9 cellular contexts compared by ENCODE assay signal in genomic region chr20:31673943-31674463, GRCh38. TPM values are rescaled to one million over a fixed set of nuclear protein-coding genes. Genes with fewer than 3 reads are reported as not detected.
DNase-seq lines count a peak whose midpoint lies in the region; ATAC-seq and TF ChIP-seq lines count a peak whose summit lies in the region.
"Had no signal": no experiment of that assay in that cellular context is flagged by ENCODE, and none has a peak within 500 bp of the region (broad histone marks: within the 10 kb centered on the region; RNA-seq: fewer than 3 reads in every experiment).

No MANE protein-coding gene starts in this region.

- H3K27ac Mint-ChIP-seq in T-helper 17 cell: peak overlapping the region; percentile 99

- H3K9ac ChIP-seq in IMR-90 (ENCODE audit: low read depth, low read length): no peak overlapping the region

- no peak overlapping the region; the same call in 2 of the 3 replicates for H2BK15ac ChIP-seq in IMR-90 (ENCODE audit: low read depth, low read length)

- peaks cover 50 to 88% of the 10 kb centered on the region in 2 experiments for H3K79me1 ChIP-seq in IMR-90 (ENCODE audit: low read depth in 1 of 2, low read length in 2 of 2)

- H2AK9ac ChIP-seq in IMR-90 (replicated peaks; ENCODE audit: low read depth, low read length, poor library complexity): no peak overlapping the region

- H3K4ac ChIP-seq in IMR-90 (ENCODE audit: low read depth, low read length): no peak overlapping the region; the same call in 1 of the 2 replicates

- no peaks in the 10 kb centered on the region for H3K27me3 ChIP-seq in IMR-90 (ENCODE audit: control insufficient read depth, insufficient read depth, low read length)
- H3K27me3 ChIP-seq in esophagus squamous epithelium: no peaks in the 10 kb centered on the region
- no peaks in the 10 kb centered on the region for H3K27me3 ChIP-seq in stomach

- H3K9me1 ChIP-seq in IMR-90 (ENCODE audit: insufficient read depth, low read length): peaks cover 63% of the 10 kb centered on the region

- no peak overlapping the region for H4K5ac ChIP-seq in IMR-90 (ENCODE audit: low read depth, low read length)

- BruUV-seq in IMR-90 (replicated peaks; lab: Mats Ljungman, UMichigan): no TSS peak

- H2BK5ac ChIP-seq in IMR-90 (ENCODE audit: low read depth, low read length, poor library complexity, severe bottlenecking): no peak overlapping the region

- H3K36me3 ChIP-seq in IMR-90 (ENCODE audit: control insufficient read depth, insufficient read depth, low read length) (peaks cover 8% of the 10 kb centered on the region), esophagus squamous epithelium (peaks cover 0 to 52% (median 0%) of the 10 kb centered on the region in 3 donors), stomach (peaks cover under 1 to 24% (median 14%) of the 10 kb centered on the region in 4 donors)

- H3K4me3 Mint-ChIP-seq in T-helper 17 cell: peak overlapping the region; percentile 97

- no peak for TF ChIP-seq EP300 in stomach (IDR thresholded peaks at IDR 0.05)

- no peaks in the 10 kb centered on the region for H3K27me3 Mint-ChIP-seq in T-helper 17 cell

- no peak overlapping the region for H4K91ac ChIP-seq in IMR-90 (ENCODE audit: insufficient read depth, low read depth, low read length)

- no peak overlapping the region for H2AFZ ChIP-seq in IMR-90 (replicated peaks; ENCODE audit: low read length, poor library complexity)

- no peak for DNase-seq in IMR-90
- DNase-seq in T-helper 17 cell: no peak
- DNase-seq in esophagus squamous epithelium (lab: John Stamatoyannopoulos, UW): no peak
- no peak for DNase-seq in stomach
- DNase-seq in Ammon's horn (ENCODE audit: low spot score): no peak
- DNase-seq in GM19238 (ENCODE audit: insufficient read length, low spot score): no peak
- DNase-seq: amniotic stem cell, NCI-H2107 had no signal

- no peak for TF ChIP-seq RAD21 in IMR-90 (IDR thresholded peaks at IDR 0.05; ENCODE audit: low read length)

- TF ChIP-seq POLR2A in IMR-90 (IDR thresholded peaks at IDR 0.05; ENCODE audit: low read depth, low read length) (no peak), esophagus squamous epithelium (IDR thresholded peaks at IDR 0.05) (no peak), stomach (IDR thresholded peaks at IDR 0.05) (no peak)

- no peak overlapping the region for H2BK120ac ChIP-seq in IMR-90 (ENCODE audit: low read depth, low read length)

- dilution Hi-C loops in IMR-90 (cut with HindIII; ENCODE audit: low sequenced_read_pairs, unreplicated experiment): no loop called here

- H3K9me3 ChIP-seq in IMR-90 (ENCODE audit: control insufficient read depth, insufficient read depth, low read length) (no peaks in the 10 kb centered on the region), T-helper 17 cell (ENCODE audit: control insufficient read depth, low read length, poor library complexity, severe bottlenecking) (no peaks in the 10 kb centered on the region), esophagus squamous epithelium (no peaks in the 10 kb centered on the region), stomach (no peaks in the 10 kb centered on the region)

- peaks cover 2% of the 10 kb centered on the region for H3K36me3 Mint-ChIP-seq in T-helper 17 cell (ENCODE audit: low read depth)

- peak overlapping the region; percentile 31; the same call in 1 of the 2 replicates for H3K23ac ChIP-seq in IMR-90 (ENCODE audit: low read depth, low read length)

- in situ Hi-C loops in IMR-90 (cut with MboI; ENCODE audit: low sequenced_read_pairs): no loop called here

- no peak overlapping the region for H2BK20ac ChIP-seq in IMR-90 (ENCODE audit: low read depth, low read length)

- peaks cover 59% of the 10 kb centered on the region for H3K4me1 Mint-ChIP-seq in T-helper 17 cell

- intact Hi-C loops in IMR-90 (cut with micrococcal nuclease) (no loop called here), esophagus squamous epithelium (cut with DNase I) (no loop called here), stomach (cut with DNase I; ENCODE audit: low total_unique reads) (no loop called here)

- no peak overlapping the region for H3K56ac ChIP-seq in IMR-90 (ENCODE audit: extremely low read depth, insufficient read depth, low read length)

- H2AK5ac ChIP-seq in IMR-90 (ENCODE audit: low read depth, low read length): peak overlapping the region; percentile 30; the same call in 1 of the 2 replicates

- no peak for TF ChIP-seq CTCF in IMR-90 (conservative IDR thresholded peaks at IDR 0.05; ENCODE audit: low read depth, low read length)
- TF ChIP-seq CTCF in esophagus squamous epithelium (IDR thresholded peaks at IDR 0.05): no peak
- TF ChIP-seq CTCF in stomach (IDR thresholded peaks at IDR 0.05): no peak

- H4K8ac ChIP-seq in IMR-90 (ENCODE audit: low read depth in 2 of 2, low read length in 2 of 2): no peak overlapping the region

- H3K27ac ChIP-seq in IMR-90 (ENCODE audit: insufficient read depth, low read length): no peak overlapping the region
- peak overlapping the region; percentile 62 to 86 (median 82) for H3K27ac ChIP-seq in esophagus squamous epithelium
- peak overlapping the region; percentile 72 to 88 (median 81) for H3K27ac ChIP-seq in stomach

- POLR2A ChIA-PET in IMR-90 (lab: Charles Lee; ENCODE audit: unreplicated experiment): interaction anchor here (0.9 kb wide), 1 partner anchor 46 kb away, joined by 3 read pairs; no protein-coding TSS in a partner anchor

- no peak overlapping the region for H3K14ac ChIP-seq in IMR-90 (replicated peaks; ENCODE audit: low read depth, low read length)

- H3K4me2 ChIP-seq in IMR-90 (ENCODE audit: low read depth, low read length): no peak overlapping the region

- peaks cover 55% of the 10 kb centered on the region for H4K20me1 ChIP-seq in IMR-90 (ENCODE audit: insufficient read depth, low read length)

- ATAC-seq in IMR-90 (ENCODE audit: low read depth) (no peak), T-helper 17 cell (peak; percentile 59), HG03025 (IDR thresholded peaks at IDR 0.05; ENCODE audit: low FRiP score, unreplicated experiment) (no peak)

- H3K4me3 ChIP-seq in IMR-90 (ENCODE audit: insufficient read depth, low read depth, low read length) (no peak overlapping the region), esophagus squamous epithelium (no peak overlapping the region), stomach (no peak overlapping the region)

- no peak overlapping the region for H3K18ac ChIP-seq in IMR-90 (ENCODE audit: low read depth, low read length)

- CTCF ChIA-PET in IMR-90 (lab: Yijun Ruan, JAX): interaction anchor here (1.0 kb wide), 1 partner anchor 49 kb away, joined by 3 read pairs; the partner anchor contains the start of gene BCL2L1

- H3K4me1 ChIP-seq in IMR-90 (ENCODE audit: control insufficient read depth, insufficient read depth, low read length) (peaks cover 45% of the 10 kb centered on the region), esophagus squamous epithelium (peaks cover 28 to 98% (median 90%) of the 10 kb centered on the region in 3 donors), stomach (peaks cover 72 to 99% (median 90%) of the 10 kb centered on the region in 4 donors)

- WGBS in IMR-90 (ENCODE audit: extremely low coverage in 2 of 2, insufficient read length in 1 of 2), 2 experiments: no CpG with 5 or more reads among the region's 2 CpGs
- WGBS in esophagus squamous epithelium, 2 donors: 60 to 65% methylated on average over 2 of the region's 2 CpGs
- 47 to 67% (median 60%) methylated on average over 2 of the region's 2 CpGs for WGBS in stomach, 5 donors

TF ChIP-seq in IMR-90, 13 proteins besides CTCF, POLR2A, EP300 and RAD21 (continues in another document):
- TF ChIP-seq USF2 (IDR thresholded peaks at IDR 0.05; ENCODE audit: low read depth, low read length): no peak
- no peak for TF ChIP-seq FOS (IDR thresholded peaks at IDR 0.05; ENCODE audit: low read depth, low read length)
- no peak for TF ChIP-seq RCOR1 (IDR thresholded peaks at IDR 0.05; ENCODE audit: insufficient replicate concordance, low read length)
- TF ChIP-seq MAZ (IDR thresholded peaks at IDR 0.05; ENCODE audit: borderline replicate concordance, low read depth, low read length): no peak
- no peak for TF ChIP-seq MXI1 (IDR thresholded peaks at IDR 0.05; ENCODE audit: borderline replicate concordance, low read depth, low read length)
- no peak for TF ChIP-seq RFX5 (IDR thresholded peaks at IDR 0.05; ENCODE audit: low read depth, low read length)
- no peak for TF ChIP-seq SMC3 (IDR thresholded peaks at IDR 0.05; ENCODE audit: low read depth, low read length)
- TF ChIP-seq CHD1 (IDR thresholded peaks at IDR 0.05; ENCODE audit: low read depth, low read length): no peak
- TF ChIP-seq ELK1 (IDR thresholded peaks at IDR 0.05; ENCODE audit: borderline replicate concordance, low read depth, low read length): no peak

RNA-seq across cellular contexts. Expression of gene COX4I2, which starts 36.3 kb away (rescaled TPM):
- not detected in 2 replicates for total RNA-seq in IMR-90 (2012; rRNA removed)
- polyA plus RNA-seq in IMR-90 (2012; rRNA removed): not detected in 2 replicates
- not detected in 2 replicates for polyA plus RNA-seq in IMR-90 (2012; cell fraction: cytosol; rRNA removed)
- not detected in 2 replicates for polyA plus RNA-seq in IMR-90 (2012; cell fraction: nucleus; rRNA removed; ENCODE audit: low replicate concordance)
- not detected for total RNA-seq in T-helper 17 cell
- 1 to 10 TPM in 2 of 4 donors, under 1 TPM in 1, not detected in 1; 0.83 to 3.1 (median 2.6) TPM for total RNA-seq in esophagus squamous epithelium
- 1 to 10 TPM in 2 of 5 donors, not detected in 3; 1.8 to 4.2 TPM for total RNA-seq in stomach
- polyA plus RNA-seq in stomach: 1 to 10 TPM; 1.8 to 6.7 (median 4.8) TPM

RNA-seq across cellular contexts. Expression of gene BCL2L1, which starts 48.7 kb away (rescaled TPM):
- total RNA-seq in IMR-90 (2012; rRNA removed): 41.9 and 45.5 TPM in 2 replicates
- 40.2 and 41.9 TPM in 2 replicates for polyA plus RNA-seq in IMR-90 (2012; rRNA removed)
- 44.9 and 47.2 TPM in 2 replicates for polyA plus RNA-seq in IMR-90 (2012; cell fraction: cytosol; rRNA removed)
- 22.6 and 23.8 TPM in 2 replicates for polyA plus RNA-seq in IMR-90 (2012; cell fraction: nucleus; rRNA removed; ENCODE audit: low replicate concordance)
- total RNA-seq in T-helper 17 cell: 10 to 100 TPM; 35.6 to 59.1 TPM
- 100 to 1,000 TPM in 1 of 4 donors, 10 to 100 TPM in 3; 65.4 to 105 (median 90.1) TPM for total RNA-seq in esophagus squamous epithelium
- total RNA-seq in stomach: 100 to 1,000 TPM in 2 of 5 donors, 10 to 100 TPM in 3; 61.7 to 210 (median 68.7) TPM
- 10 to 100 TPM; 47.1 to 88.2 (median 73.0) TPM for polyA plus RNA-seq in stomach
